Comparison of ENCODE assay signal across 8 cellular contexts in genomic region chr5:14872070-14872989, GRCh38. TPM values are rescaled to one million over a fixed set of nuclear protein-coding genes. Genes with fewer than 3 reads are reported as not detected.
DNase-seq lines count a peak whose midpoint lies in the region; ATAC-seq and TF ChIP-seq lines count a peak whose summit lies in the region.

No MANE protein-coding gene starts in this region.

- peak overlapping the region; percentile 78 for H3K4me3 Mint-ChIP-seq in chondrocyte (ENCODE audit: unreplicated experiment)

- H3K27ac Mint-ChIP-seq in chondrocyte (ENCODE audit: unreplicated experiment), result peak overlapping the region; percentile 72

- in situ Hi-C loops in G401 (cut with HindIII; ENCODE audit: low sequenced_read_pairs), result no loop called here

- peaks cover 30% of the 10 kb centered on the region for H3K4me1 Mint-ChIP-seq in chondrocyte (ENCODE audit: low read depth)

- peak; percentile 69 for DNase-seq in G401 (ENCODE audit: low spot score)
- peak; percentile 44 for DNase-seq in LHCN-M2 (ENCODE audit: low read depth)
- no peak for DNase-seq in chondrocyte (ENCODE audit: low spot score)
- DNase-seq in left colon, result peak; percentile 84 to 87
- DNase-seq in stimulated activated CD4-positive, alpha-beta T cell treated with anti-CD3 and anti-CD28 coated beads, Interleukin-2, amount 100 ng/mL, for 24 hours, result peak; percentile 67 to 75
- no peak for DNase-seq in GDM1 (lab: John Stamatoyannopoulos, UW)

- peak; percentile 68 for TF ChIP-seq CTCF in chondrocyte (IDR thresholded peaks at IDR 0.05)

- intact Hi-C loops in left colon (cut with DNase I, micrococcal nuclease), result loop anchor here in 1 of 2 donors (5.0 kb wide), 2 partner anchors 135 to 145 kb away; no protein-coding TSS in a partner anchor

- H3K27me3 Mint-ChIP-seq in chondrocyte (ENCODE audit: low read depth), result no peaks in the 10 kb centered on the region

- H3K9me3 Mint-ChIP-seq in chondrocyte (ENCODE audit: low read depth), result no peaks in the 10 kb centered on the region

- no peaks in the 10 kb centered on the region for H3K36me3 Mint-ChIP-seq in chondrocyte (ENCODE audit: low read depth)

- peak; percentile 37 for ATAC-seq in GM21825 (IDR thresholded peaks at IDR 0.05; ENCODE audit: unreplicated experiment)
- ATAC-seq in activated CD4-positive, CD25-positive, alpha-beta regulatory T cell treated with anti-CD3 and anti-CD28 coated beads, Interleukin-2, amount 50 U/mL, for 24 hours, result peak; percentile 13 to 17
- peak; percentile 60 for ATAC-seq in left colon

RNA-seq across cellular contexts. Expression of gene ANKH, which starts 0.8 kb away (rescaled TPM):
- 0.68 TPM in 1 of 2 replicates, not detected in the other for total RNA-seq in G401 (2014; rRNA removed; shearing (Covaris generic))
- total RNA-seq in LHCN-M2 (2014; rRNA removed) (18.5 and 27.3 TPM in 2 replicates), chondrocyte (97.2 to 117 TPM (median 114 TPM) in 3 replicates), left colon (100 to 1,000 TPM in 1 of 2 donors, 10 to 100 TPM in 1; 98.4 to 156 TPM)
- polyA plus RNA-seq in LHCN-M2 (2012), result 22.4 TPM

Comparison
In these comparisons a context has a peak if more than half of its experiments do, and no peak if none do; other contexts are left out.
1. DNase-seq: peak in G401 (single experiment), LHCN-M2 (single experiment), left colon (2 of 2) and stimulated activated CD4-positive, alpha-beta T cell treated with anti-CD3 and anti-CD28 coated beads, Interleukin-2, amount 100 ng/mL, for 24 hours (2 of 2); none in chondrocyte (single experiment) and GDM1 (single experiment).
2. RNA of gene ANKH, which starts 0.8 kb away (total RNA-seq): 98.4 to 156 TPM in left colon, 97.2 to 117 TPM in chondrocyte and 18.5 to 27.3 TPM in LHCN-M2; 0.68 TPM in G401; every median in the first group is over 10 times any median in the second.
3. Peak in every context shown above with its lines, with median percentiles within 50 percentile points of each other: ATAC-seq.